ENCODE assay signal across 15 cellular contexts in genomic region chr1:40270152-40270834, GRCh38. TPM values are rescaled to one million over a fixed set of nuclear protein-coding genes. Genes with fewer than 3 reads are reported as not detected.
DNase-seq lines count a peak whose midpoint lies in the region; ATAC-seq and TF ChIP-seq lines count a peak whose summit lies in the region.
"Had no signal": no experiment of that assay in that cellular context is flagged by ENCODE, and none has a peak within 500 bp of the region (broad histone marks: within the 10 kb centered on the region; RNA-seq: fewer than 3 reads in every experiment).

No MANE protein-coding gene starts in this region.

- H2AFZ ChIP-seq in GM23338: no peak overlapping the region
- H2AFZ ChIP-seq: PC-9 had no signal

- peak; percentile 95 for ATAC-seq in activated naive CD8-positive, alpha-beta T cell treated with anti-CD3 and anti-CD28 coated beads, Interleukin-2, amount 50 U/mL, for 24 hours
- ATAC-seq in GM23338: no peak
- ATAC-seq: naive thymus-derived CD4-positive, alpha-beta T cell had no signal

- H3K9me2 ChIP-seq in GM23338 (ENCODE audit: insufficient read depth): no peaks in the 10 kb centered on the region

- H3K27me3 Mint-ChIP-seq in HFFc6 (ENCODE audit: insufficient read depth): no peaks in the 10 kb centered on the region
- no peaks in the 10 kb centered on the region for H3K27me3 Mint-ChIP-seq in activated naive CD8-positive, alpha-beta T cell treated with anti-CD3 and anti-CD28 coated beads, Interleukin-2, amount 50 U/mL, for 24 hours
- peaks cover 4% of the 10 kb centered on the region for H3K27me3 Mint-ChIP-seq in GM23338 (ENCODE audit: insufficient read depth, low read depth, poor library complexity)
- H3K27me3 Mint-ChIP-seq: naive thymus-derived CD4-positive, alpha-beta T cell had no signal

- no peaks in the 10 kb centered on the region for H3K27me3 ChIP-seq in GM23338 (ENCODE audit: insufficient read depth)
- H3K27me3 ChIP-seq: MG63, sigmoid colon, tibial artery had no signal

- peaks cover 8% of the 10 kb centered on the region; the same call in 1 of the 2 replicates for H3K79me2 ChIP-seq in GM23338 (replicated peaks; ENCODE audit: insufficient read depth)

- H3K4me1 Mint-ChIP-seq in HFFc6 (ENCODE audit: low read depth) (peaks cover 40% of the 10 kb centered on the region), GM23338 (no peaks in the 10 kb centered on the region)
- H3K4me1 Mint-ChIP-seq in activated naive CD8-positive, alpha-beta T cell treated with anti-CD3 and anti-CD28 coated beads, Interleukin-2, amount 50 U/mL, for 24 hours: peaks cover 38% of the 10 kb centered on the region

- no peaks in the 10 kb centered on the region; the same call in 1 of the 2 replicates for H3F3A ChIP-seq in GM23338 (replicated peaks; ENCODE audit: low read depth)

- TF ChIP-seq CTCF in HFFc6 (IDR thresholded peaks at IDR 0.05): no peak
- TF ChIP-seq CTCF in GM23338 (conservative IDR thresholded peaks at IDR 0.05; ENCODE audit: low read depth in 2 of 2): no peak

- no peak overlapping the region for H3K4me2 ChIP-seq in GM23338
- H3K4me2 ChIP-seq: PC-9 had no signal

- H3K27ac Mint-ChIP-seq in HFFc6: peak overlapping the region; percentile 82
- H3K27ac Mint-ChIP-seq in activated naive CD8-positive, alpha-beta T cell treated with anti-CD3 and anti-CD28 coated beads, Interleukin-2, amount 50 U/mL, for 24 hours: peak overlapping the region; percentile 75
- H3K27ac Mint-ChIP-seq in GM23338: no peak overlapping the region

- H3K4me3 Mint-ChIP-seq in HFFc6 (0 out of 2 replicates have a peak overlapping the region, but pooled peaks have one; percentile 6), GM23338 (no peak overlapping the region)
- H3K4me3 Mint-ChIP-seq in activated naive CD8-positive, alpha-beta T cell treated with anti-CD3 and anti-CD28 coated beads, Interleukin-2, amount 50 U/mL, for 24 hours: peak overlapping the region; percentile 27
- H3K4me3 Mint-ChIP-seq: naive thymus-derived CD4-positive, alpha-beta T cell had no signal

- H3K36me3 Mint-ChIP-seq in HFFc6 (ENCODE audit: low read depth) (peaks cover 44% of the 10 kb centered on the region), GM23338 (ENCODE audit: low read depth) (peaks cover 51% of the 10 kb centered on the region)
- H3K36me3 Mint-ChIP-seq in activated naive CD8-positive, alpha-beta T cell treated with anti-CD3 and anti-CD28 coated beads, Interleukin-2, amount 50 U/mL, for 24 hours (ENCODE audit: low read depth): peaks cover 70% of the 10 kb centered on the region

- H3K9me3 Mint-ChIP-seq in HFFc6: no peaks in the 10 kb centered on the region
- H3K9me3 Mint-ChIP-seq in activated naive CD8-positive, alpha-beta T cell treated with anti-CD3 and anti-CD28 coated beads, Interleukin-2, amount 50 U/mL, for 24 hours: no peaks in the 10 kb centered on the region
- H3K9me3 Mint-ChIP-seq in GM23338: no peaks in the 10 kb centered on the region
- H3K9me3 Mint-ChIP-seq: naive thymus-derived CD4-positive, alpha-beta T cell had no signal

- DNase-seq in EL (peak; percentile 40), HFFc6 (peak; percentile 54), kidney tubule cell (ENCODE audit: low spot score) (peak; percentile 80), NCI-H226 (no peak), germinal center (ENCODE audit: low spot score) (no peak), GM23338 (ENCODE audit: low spot score) (no peak)
- no peak for DNase-seq in activated naive CD8-positive, alpha-beta T cell treated with anti-CD3 and anti-CD28 coated beads, Interleukin-2, amount 50 U/mL, for 24 hours
- DNase-seq: MG63; naive thymus-derived CD4-positive, alpha-beta T cell; NCI-H2171; PC-9; sigmoid colon; T1000; tibial artery had no signal

- peaks cover 13% of the 10 kb centered on the region for H4K20me1 ChIP-seq in GM23338 (replicated peaks; ENCODE audit: insufficient read depth)

- no peaks in the 10 kb centered on the region for H3K4me1 ChIP-seq in GM23338 (ENCODE audit: insufficient read depth)

- no peak overlapping the region for H3K27ac ChIP-seq in GM23338 (ENCODE audit: low read depth)
- H3K27ac ChIP-seq: PC-9, sigmoid colon had no signal

- peaks cover 35% of the 10 kb centered on the region for H3K36me3 ChIP-seq in GM23338 (ENCODE audit: insufficient read depth)

- H3K4me3 ChIP-seq in GM23338: no peak overlapping the region
- H3K4me3 ChIP-seq: MG63, PC-9, sigmoid colon, tibial artery had no signal

TF ChIP-seq in GM23338, 12 proteins besides CTCF, POLR2A, EP300 and RAD21:
- no peak for TF ChIP-seq CREB1 (CRISPR knock-in tag; IDR thresholded peaks at IDR 0.05; ENCODE audit: low read depth)
- TF ChIP-seq POLR2AphosphoS5 (IDR thresholded peaks at IDR 0.05; ENCODE audit: low read depth): no peak
- TF ChIP-seq ZNF114 (CRISPR knock-in tag; IDR thresholded peaks at IDR 0.05): no peak
- TF ChIP-seq EZH2 (IDR thresholded peaks at IDR 0.05; ENCODE audit: low read depth, unreplicated experiment): no peak
- no peak for TF ChIP-seq ETS1 (IDR thresholded peaks at IDR 0.05)
- no peak for TF ChIP-seq EZH2phosphoT487 (IDR thresholded peaks at IDR 0.05; ENCODE audit: unreplicated experiment)
- TF ChIP-seq ZNF331 (CRISPR knock-in tag; IDR thresholded peaks at IDR 0.05; ENCODE audit: low read depth): no peak
- TF ChIP-seq NANOG (IDR thresholded peaks at IDR 0.05; ENCODE audit: borderline replicate concordance): no peak

RNA-seq across cellular contexts. Expression of gene ZMPSTE24, which starts 12.3 kb away (rescaled TPM):
- 10 to 100 TPM; 66.4 to 79.3 (median 78.3) TPM for total RNA-seq in HFFc6 (2021; fragmentation: NEBNext Ultra II Directional; extraction: Animal tissue kit (Norgen Biotek cat#: 25700))
- 51.2 and 76.0 TPM in 2 replicates for total RNA-seq in GM23338 (2014; rRNA removed; shearing (Covaris generic))
- polyA plus RNA-seq in GM23338 (2016; fragmentation: Nextera tagmentation; extraction: Ambion mirVana): 22.3 and 23.1 TPM in 2 replicates

RNA-seq across cellular contexts. Expression of gene TMCO2, which starts 22.6 kb away (rescaled TPM):
- total RNA-seq in HFFc6 (2021; fragmentation: NEBNext Ultra II Directional; extraction: Animal tissue kit (Norgen Biotek cat#: 25700)): not detected
- total RNA-seq in GM23338 (2014; rRNA removed; shearing (Covaris generic)): not detected in 2 replicates
- polyA plus RNA-seq in GM23338 (2016; fragmentation: Nextera tagmentation; extraction: Ambion mirVana): not detected in 2 replicates
- total RNA-seq: kidney epithelial cell; naive thymus-derived CD4-positive, alpha-beta T cell; PC-9; sigmoid colon had no signal
- polyA plus RNA-seq: naive thymus-derived CD4-positive, alpha-beta T cell; sigmoid colon had no signal

RNA-seq across cellular contexts. Expression of gene COL9A2, which starts 46.8 kb away (rescaled TPM):
- under 1 TPM; 0.07 to 0.48 (median 0.32) TPM for total RNA-seq in HFFc6 (2021; fragmentation: NEBNext Ultra II Directional; extraction: Animal tissue kit (Norgen Biotek cat#: 25700))
- 2.8 and 9.1 TPM in 2 replicates for total RNA-seq in GM23338 (2014; rRNA removed; shearing (Covaris generic))
- polyA plus RNA-seq in GM23338 (2016; fragmentation: Nextera tagmentation; extraction: Ambion mirVana): 1.7 and 2.6 TPM in 2 replicates

Comparison
In these comparisons a context has a peak if more than half of its experiments do, and no peak if none do; other contexts are left out.
1. DNase-seq: peak in EL (single experiment), HFFc6 (single experiment) and kidney tubule cell (single experiment); none in activated naive CD8-positive, alpha-beta T cell treated with anti-CD3 and anti-CD28 coated beads, Interleukin-2, amount 50 U/mL, for 24 hours (single experiment), NCI-H226 (single experiment), germinal center (single experiment) and GM23338 (single experiment).